ENCODE assay signal across 9 cellular contexts in genomic region chr9:14315754-14316573, GRCh38. TPM values are rescaled to one million over a fixed set of nuclear protein-coding genes. Genes with fewer than 3 reads are reported as not detected.
DNase-seq lines count a peak whose midpoint lies in the region; ATAC-seq and TF ChIP-seq lines count a peak whose summit lies in the region.
"Had no signal": no experiment of that assay in that cellular context is flagged by ENCODE, and none has a peak within 500 bp of the region (broad histone marks: within the 10 kb centered on the region; RNA-seq: fewer than 3 reads in every experiment).

No MANE protein-coding gene starts in this region.

- H3K27ac ChIP-seq in OCI-LY1 (ENCODE audit: low read depth, low read length, poor library complexity, severe bottlenecking) (peak overlapping the region; percentile 88), lung (ENCODE audit: low read depth in 1 of 2, low read length in 1 of 2) (peak overlapping the region; percentile 91 to 97), transverse colon (peak overlapping the region; percentile 91 to 97 (median 96))

- peak; percentile 4 for ATAC-seq in lung (ENCODE audit: insufficient read depth, low FRiP score)
- no peak for ATAC-seq in HG02678 (IDR thresholded peaks at IDR 0.05; ENCODE audit: unreplicated experiment)

- 7 to 17% methylated on average over 43 to 46 of the region's 46 CpGs for WGBS in lung, 2 donors
- 5 to 7% methylated on average over 14 to 44 of the region's 46 CpGs for WGBS in transverse colon (ENCODE audit: low coverage in 1 of 2), 2 donors

- H3K36me3 ChIP-seq in OCI-LY1 (ENCODE audit: insufficient read depth, low read length), result no peaks in the 10 kb centered on the region
- H3K36me3 ChIP-seq in lung (ENCODE audit: control insufficient read depth in 2 of 2, insufficient read depth in 2 of 2, low read length in 2 of 2), result no peaks in the 10 kb centered on the region
- no peaks in the 10 kb centered on the region for H3K36me3 ChIP-seq in transverse colon

- H3K79me2 ChIP-seq in OCI-LY1 (ENCODE audit: insufficient read depth, low read length), result no peaks in the 10 kb centered on the region

- no peak for TF ChIP-seq POLR2A in transverse colon (IDR thresholded peaks at IDR 0.05)

- no peaks in the 10 kb centered on the region for H3K9me3 ChIP-seq in OCI-LY1 (ENCODE audit: low read length)
- H3K9me3 ChIP-seq in lung (ENCODE audit: control insufficient read depth in 2 of 2, insufficient read depth in 1 of 2, low read length in 1 of 2), result peaks cover 0 to 2% of the 10 kb centered on the region in 2 donors
- H3K9me3 ChIP-seq in transverse colon, result no peaks in the 10 kb centered on the region

- H3K27me3 ChIP-seq in OCI-LY1 (ENCODE audit: insufficient read depth, low read length) (no peaks in the 10 kb centered on the region), lung (ENCODE audit: control insufficient read depth, insufficient read depth) (no peaks in the 10 kb centered on the region), transverse colon (peaks cover 10% of the 10 kb centered on the region)

- DNase-seq in NCI-H2029 treated with DMSO at 0.1 percent for 48 hours (lab: John Stamatoyannopoulos, UW) (peak; percentile 10), NCI-H2029 (lab: John Stamatoyannopoulos, UW) (no peak), ecto neural progenitor cell (ENCODE audit: low spot score) (peak; percentile 59), lung (ENCODE audit: low spot score) (peak; percentile 41), transverse colon (peak; percentile 22)
- no peak for DNase-seq in stimulated activated CD4-positive, alpha-beta T cell treated with anti-CD3 and anti-CD28 coated beads, Interleukin-2, amount 100 ng/mL, for 48 hours
- DNase-seq: DND-41 had no signal

- H3K4me2 ChIP-seq in OCI-LY1 (ENCODE audit: low read length), result peak overlapping the region; percentile 79

- H3K9me2 ChIP-seq in OCI-LY1 (ENCODE audit: low read depth, low read length), result no peaks in the 10 kb centered on the region

- intact Hi-C loops in transverse colon (cut with DNase I; ENCODE audit: low total_unique reads), result loop anchor here (10.0 kb wide), 1 partner anchor 221 kb away; no protein-coding TSS in a partner anchor

- H3K9ac ChIP-seq in OCI-LY1 (ENCODE audit: low read length), result peak overlapping the region; percentile 72

- H3K4me1 ChIP-seq in OCI-LY1 (ENCODE audit: insufficient read depth, low read length, severe bottlenecking) (peaks cover 59% of the 10 kb centered on the region), lung (ENCODE audit: control insufficient read depth in 2 of 2, insufficient read depth in 2 of 2, low read length in 2 of 2) (peaks cover 3 to 8% of the 10 kb centered on the region in 2 donors), transverse colon (peaks cover 5 to 49% (median 17%) of the 10 kb centered on the region in 4 donors)

- H3F3A ChIP-seq in OCI-LY1 (ENCODE audit: insufficient read depth, low read length), result no peaks in the 10 kb centered on the region

- TF ChIP-seq EP300 in transverse colon (IDR thresholded peaks at IDR 0.05; ENCODE audit: low read depth), result no peak

- in situ Hi-C loops in transverse colon (cut with MboI; ENCODE audit: low pct_ligation_motif_present in 1 of 4, low pct_unique_long_range_greater_than_20kb in 1 of 4, low sequenced_read_pairs in 3 of 4), result no loop called here

- H3K4me3 ChIP-seq in OCI-LY1 (ENCODE audit: low read depth, low read length, poor library complexity, severe bottlenecking) (peak overlapping the region; percentile 68), lung (peak overlapping the region; percentile 17), transverse colon (peak overlapping the region; percentile 42 to 74 (median 66))

- H4K20me1 ChIP-seq in OCI-LY1 (ENCODE audit: insufficient read depth, low read length), result no peaks in the 10 kb centered on the region

- no peak overlapping the region for H2AFZ ChIP-seq in OCI-LY1 (ENCODE audit: low read length)

- TF ChIP-seq CTCF in OCI-LY1 (IDR thresholded peaks at IDR 0.05; ENCODE audit: low read length) (no peak), lung (IDR thresholded peaks at IDR 0.05; ENCODE audit: control extremely low read depth, extremely low read depth) (no peak), transverse colon (IDR thresholded peaks at IDR 0.05) (no peak)

RNA-seq across cellular contexts. Expression of gene NFIB, which starts 2.0 kb away (rescaled TPM):
- 100 to 1,000 TPM in 1 of 2 donors, 10 to 100 TPM in 1; 89.2 to 189 TPM for total RNA-seq in lung
- 10 to 100 TPM in 1 of 2 donors, 1 to 10 TPM in 1; 7.3 to 12.7 TPM for polyA plus RNA-seq in lung
- total RNA-seq in transverse colon, result 100 to 1,000 TPM in 1 of 4 donors, 10 to 100 TPM in 3; 40.2 to 150 (median 83.7) TPM

Comparison
In these comparisons a context has a peak if more than half of its experiments do, and no peak if none do; other contexts are left out.
1. DNase-seq: peak in NCI-H2029 treated with DMSO at 0.1 percent for 48 hours (single experiment), ecto neural progenitor cell (single experiment), lung (single experiment) and transverse colon (single experiment); none in NCI-H2029 (single experiment) and stimulated activated CD4-positive, alpha-beta T cell treated with anti-CD3 and anti-CD28 coated beads, Interleukin-2, amount 100 ng/mL, for 48 hours (0 of 2).
2. H3K4me3 ChIP-seq: peak in every context shown above with its lines; median percentile 68 in OCI-LY1; 66 in transverse colon; 17 in lung.
3. Peak in every context shown above with its lines, with median percentiles within 50 percentile points of each other: H3K27ac ChIP-seq.